27 cellular contexts compared by ENCODE assay signal in genomic region chr3:171054231-171054630, GRCh38. TPM values are rescaled to one million over a fixed set of nuclear protein-coding genes. Genes with fewer than 3 reads are reported as not detected.
"Had no signal": no experiment of that assay in that cellular context is flagged by ENCODE, and none has a peak within 500 bp of the region (broad histone marks: within the 10 kb centered on the region; RNA-seq: fewer than 3 reads in every experiment).

No MANE protein-coding gene starts in this region.

- H3K4me3 ChIP-seq: K562, Peyer's patch, SJSA1, SK-N-MC had no signal

- FAIRE-seq: HTR-8/SVneo, K562 had no signal

- H3K36me3 Mint-ChIP-seq: IgD-negative memory B cell had no signal

- H3K27me3 ChIP-seq: Peyer's patch, SJSA1 had no signal

- ATAC-seq: K562 had no signal

- H3K9me3 ChIP-seq: Peyer's patch, SJSA1 had no signal

- DNase-seq: Kasumi-1, MM.1S, NCI-H1092 treated with DMSO at 0.1 percent for 48 hours, NCI-H1436, NCI-H187, NCI-H2029, NCI-H2081 treated with DMSO at 0.1 percent for 48 hours, NCI-H2171, NCI-H226, NCI-H446, NCI-H510A, NCI-H524 treated with DMSO at 0.1 percent for 48 hours, NCI-H69, NCI-H774, PC-3, Peyer's patch, Right ventricle myocardium superior, RPMI8226, SIG-M5 had no signal

- H3K27ac Mint-ChIP-seq: IgD-negative memory B cell had no signal

- H3K4me3 Mint-ChIP-seq: IgD-negative memory B cell had no signal

- H3K36me3 ChIP-seq: Peyer's patch, SJSA1 had no signal

- H3K27ac ChIP-seq: HL-60, KMS-11, Peyer's patch, SK-N-MC had no signal

- H3K4me2 ChIP-seq: KMS-11 had no signal

RNA-seq across cellular contexts. Expression of gene SLC2A2, which starts 27.7 kb away (rescaled TPM):
- total RNA-seq: OCI-LY7, PC-3, Right ventricle myocardium superior, SJSA1 had no signal
- polyA plus RNA-seq: IgD-negative memory B cell, K562 had no signal
